Comparison of ENCODE assay signal across 10 cellular contexts in the genomic region with DNA sequence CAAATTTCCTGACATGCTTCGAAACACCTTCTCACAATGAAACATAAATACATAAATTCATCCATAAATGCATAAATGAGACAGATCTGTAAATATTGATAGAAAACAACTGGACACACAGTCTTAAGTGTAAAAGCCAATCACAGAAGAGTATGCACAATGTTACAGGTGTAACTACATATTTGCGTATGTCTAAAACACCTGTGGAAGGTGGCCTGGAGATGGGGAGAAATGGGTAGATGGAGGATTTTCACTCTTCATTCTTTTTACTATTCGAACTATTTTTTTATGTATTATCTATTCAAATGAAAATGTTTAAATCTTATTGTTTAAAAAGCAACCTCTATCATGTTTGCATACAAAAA. TPM values are rescaled to one million over a fixed set of nuclear protein-coding genes. Genes with fewer than 3 reads are reported as not detected.
DNase-seq lines count a peak whose midpoint lies in the region; ATAC-seq lines count a peak whose summit lies in the region.
"Had no signal": no experiment of that assay in that cellular context is flagged by ENCODE, and none has a peak within 500 bp of the region (broad histone marks: within the 10 kb centered on the region; RNA-seq: fewer than 3 reads in every experiment).

No MANE protein-coding gene starts in this region.

- CTCF ChIA-PET in activated naive CD4-positive, alpha-beta T cell treated with anti-CD3 and anti-CD28 coated beads for 36 hours (lab: Charles Lee): interaction anchor here (1.3 kb wide), 1 partner anchor 168 kb away, joined by 3 read pairs; no protein-coding TSS in a partner anchor
- CTCF ChIA-PET in activated CD8-positive, alpha-beta T cell treated with anti-CD3 and anti-CD28 coated beads, Interleukin-2, amount 10 ng/mL, durations not matched to agents 7 days and 5 days (lab: Charles Lee): no interaction called here

- H3K27ac Mint-ChIP-seq in activated naive CD4-positive, alpha-beta T cell treated with anti-CD3 and anti-CD28 coated beads for 36 hours: no peak overlapping the region
- no peak overlapping the region for H3K27ac Mint-ChIP-seq in activated CD8-positive, alpha-beta T cell treated with anti-CD3 and anti-CD28 coated beads, Interleukin-2, amount 10 ng/mL, durations not matched to agents 7 days and 5 days
- H3K27ac Mint-ChIP-seq in stimulated activated naive CD8-positive, alpha-beta T cell treated with anti-CD3 and anti-CD28 coated beads, Interleukin-15, amount 100 ng/mL, for 72 hours: no peak overlapping the region

- DNase-seq in activated naive CD4-positive, alpha-beta T cell treated with anti-CD3 and anti-CD28 coated beads for 36 hours: no peak
- DNase-seq in activated naive CD4-positive, alpha-beta T cell treated with anti-CD3 and anti-CD28 coated beads, Interleukin-2, amount 50 U/mL, for 16 hours: no peak
- no peak for DNase-seq in activated CD8-positive, alpha-beta T cell treated with anti-CD3 and anti-CD28 coated beads, Interleukin-2, amount 10 ng/mL, durations not matched to agents 7 days and 5 days
- DNase-seq in stimulated activated naive CD8-positive, alpha-beta T cell treated with anti-CD3 and anti-CD28 coated beads, Interleukin-15, amount 100 ng/mL, for 72 hours: no peak
- DNase-seq in KG1 (lab: John Stamatoyannopoulos, UW) (no peak), HT-29 (ENCODE audit: low spot score) (no peak)
- DNase-seq: NCI-H1930 had no signal

- intact Hi-C loops in activated naive CD4-positive, alpha-beta T cell treated with anti-CD3 and anti-CD28 coated beads for 36 hours (cut with micrococcal nuclease): no loop called here

- POLR2A ChIA-PET in activated CD8-positive, alpha-beta T cell treated with anti-CD3 and anti-CD28 coated beads, Interleukin-2, amount 10 ng/mL, durations not matched to agents 7 days and 5 days (lab: Charles Lee): interaction anchor here (0.8 kb wide), 1 partner anchor 25 kb away, joined by 3 read pairs; a partner anchor contains a TSS

- H3K27ac ChIP-seq in iPS-18a (ENCODE audit: low read length): no peak overlapping the region
- H3K27ac ChIP-seq: colonic mucosa had no signal

- no peaks in the 10 kb centered on the region for H3K9me3 Mint-ChIP-seq in activated naive CD4-positive, alpha-beta T cell treated with anti-CD3 and anti-CD28 coated beads for 36 hours
- H3K9me3 Mint-ChIP-seq in activated CD8-positive, alpha-beta T cell treated with anti-CD3 and anti-CD28 coated beads, Interleukin-2, amount 10 ng/mL, durations not matched to agents 7 days and 5 days (ENCODE audit: insufficient read depth): no peaks in the 10 kb centered on the region
- no peaks in the 10 kb centered on the region for H3K9me3 Mint-ChIP-seq in stimulated activated naive CD8-positive, alpha-beta T cell treated with anti-CD3 and anti-CD28 coated beads, Interleukin-15, amount 100 ng/mL, for 72 hours

- H3K9ac ChIP-seq in iPS-18a (ENCODE audit: low read length): no peak overlapping the region

- H3K4me1 ChIP-seq in iPS-18a (ENCODE audit: control insufficient read depth, low read depth, low read length): peaks cover 11% of the 10 kb centered on the region
- H3K4me1 ChIP-seq: colonic mucosa had no signal

- peak overlapping the region; percentile 67 for H3K4me3 ChIP-seq in iPS-18a (ENCODE audit: low read length)

- peaks cover 27% of the 10 kb centered on the region for H3K4me1 Mint-ChIP-seq in activated naive CD4-positive, alpha-beta T cell treated with anti-CD3 and anti-CD28 coated beads for 36 hours (ENCODE audit: low read depth)
- peaks cover 16% of the 10 kb centered on the region for H3K4me1 Mint-ChIP-seq in activated CD8-positive, alpha-beta T cell treated with anti-CD3 and anti-CD28 coated beads, Interleukin-2, amount 10 ng/mL, durations not matched to agents 7 days and 5 days (ENCODE audit: low read depth)
- peaks cover 29% of the 10 kb centered on the region for H3K4me1 Mint-ChIP-seq in stimulated activated naive CD8-positive, alpha-beta T cell treated with anti-CD3 and anti-CD28 coated beads, Interleukin-15, amount 100 ng/mL, for 72 hours

- H3K36me3 ChIP-seq in iPS-18a (ENCODE audit: control insufficient read depth, low read depth, low read length): no peaks in the 10 kb centered on the region
- H3K36me3 ChIP-seq: colonic mucosa had no signal

- peak overlapping the region; percentile 92 for H3K4me3 Mint-ChIP-seq in activated naive CD4-positive, alpha-beta T cell treated with anti-CD3 and anti-CD28 coated beads for 36 hours
- H3K4me3 Mint-ChIP-seq in activated CD8-positive, alpha-beta T cell treated with anti-CD3 and anti-CD28 coated beads, Interleukin-2, amount 10 ng/mL, durations not matched to agents 7 days and 5 days: peak overlapping the region; percentile 7
- H3K4me3 Mint-ChIP-seq in stimulated activated naive CD8-positive, alpha-beta T cell treated with anti-CD3 and anti-CD28 coated beads, Interleukin-15, amount 100 ng/mL, for 72 hours: peak overlapping the region; percentile 86 to 93

- no peaks in the 10 kb centered on the region for H3K36me3 Mint-ChIP-seq in activated naive CD4-positive, alpha-beta T cell treated with anti-CD3 and anti-CD28 coated beads for 36 hours (ENCODE audit: low read depth)
- no peaks in the 10 kb centered on the region for H3K36me3 Mint-ChIP-seq in activated CD8-positive, alpha-beta T cell treated with anti-CD3 and anti-CD28 coated beads, Interleukin-2, amount 10 ng/mL, durations not matched to agents 7 days and 5 days (ENCODE audit: low read depth)

- H3K9me3 ChIP-seq in iPS-18a (ENCODE audit: control insufficient read depth, low read depth, low read length): no peaks in the 10 kb centered on the region
- H3K9me3 ChIP-seq: colonic mucosa had no signal

- peaks cover 14% of the 10 kb centered on the region for H3K27me3 ChIP-seq in iPS-18a (ENCODE audit: control insufficient read depth, insufficient read depth, low read length)
- H3K27me3 ChIP-seq: colonic mucosa had no signal

- ATAC-seq in activated CD8-positive, alpha-beta T cell treated with anti-CD3 and anti-CD28 coated beads, Interleukin-2, amount 10 ng/mL, durations not matched to agents 7 days and 5 days: no peak
- ATAC-seq in stimulated activated naive CD8-positive, alpha-beta T cell treated with anti-CD3 and anti-CD28 coated beads, Interleukin-15, amount 100 ng/mL, for 72 hours: no peak
- no peak for ATAC-seq in HG02970 (IDR thresholded peaks at IDR 0.05; ENCODE audit: low FRiP score, unreplicated experiment)

- peaks cover 18% of the 10 kb centered on the region for H3K27me3 Mint-ChIP-seq in activated naive CD4-positive, alpha-beta T cell treated with anti-CD3 and anti-CD28 coated beads for 36 hours (ENCODE audit: low read depth)
- peaks cover 18% of the 10 kb centered on the region for H3K27me3 Mint-ChIP-seq in activated CD8-positive, alpha-beta T cell treated with anti-CD3 and anti-CD28 coated beads, Interleukin-2, amount 10 ng/mL, durations not matched to agents 7 days and 5 days (ENCODE audit: low read depth)
- peaks cover 24% of the 10 kb centered on the region for H3K27me3 Mint-ChIP-seq in stimulated activated naive CD8-positive, alpha-beta T cell treated with anti-CD3 and anti-CD28 coated beads, Interleukin-15, amount 100 ng/mL, for 72 hours

RNA-seq across cellular contexts. Expression of a gene that starts 0.9 kb away (rescaled TPM):
- total RNA-seq in activated naive CD4-positive, alpha-beta T cell treated with anti-CD3 and anti-CD28 coated beads for 36 hours: under 1 TPM in 1 of 2 experiments, not detected in 1; 0.07 TPM
- not detected for total RNA-seq in activated CD8-positive, alpha-beta T cell treated with anti-CD3 and anti-CD28 coated beads, Interleukin-2, amount 10 ng/mL, durations not matched to agents 7 days and 5 days
- total RNA-seq in HT-29 (2014; rRNA removed; shearing (Covaris generic)): 0.05 and 0.50 TPM in 2 replicates

RNA-seq across cellular contexts. Expression of a gene that starts 24.1 kb away (rescaled TPM):
- 10 to 100 TPM; 58.9 to 60.7 TPM for total RNA-seq in activated naive CD4-positive, alpha-beta T cell treated with anti-CD3 and anti-CD28 coated beads for 36 hours
- 10 to 100 TPM; 50.2 to 50.9 TPM for total RNA-seq in activated CD8-positive, alpha-beta T cell treated with anti-CD3 and anti-CD28 coated beads, Interleukin-2, amount 10 ng/mL, durations not matched to agents 7 days and 5 days
- 16.3 and 19.2 TPM in 2 replicates for total RNA-seq in HT-29 (2014; rRNA removed; shearing (Covaris generic))

Comparison
In these comparisons a context has a peak if more than half of its experiments do, and no peak if none do; other contexts are left out.
1. H3K4me3 Mint-ChIP-seq: peak in every context shown above with its lines; median percentile 92 in activated naive CD4-positive, alpha-beta T cell treated with anti-CD3 and anti-CD28 coated beads for 36 hours; 90 in stimulated activated naive CD8-positive, alpha-beta T cell treated with anti-CD3 and anti-CD28 coated beads, Interleukin-15, amount 100 ng/mL, for 72 hours; 7 in activated CD8-positive, alpha-beta T cell treated with anti-CD3 and anti-CD28 coated beads, Interleukin-2, amount 10 ng/mL, durations not matched to agents 7 days and 5 days.